Comparison of ENCODE assay signal across 1 cellular context in the genomic region with DNA sequence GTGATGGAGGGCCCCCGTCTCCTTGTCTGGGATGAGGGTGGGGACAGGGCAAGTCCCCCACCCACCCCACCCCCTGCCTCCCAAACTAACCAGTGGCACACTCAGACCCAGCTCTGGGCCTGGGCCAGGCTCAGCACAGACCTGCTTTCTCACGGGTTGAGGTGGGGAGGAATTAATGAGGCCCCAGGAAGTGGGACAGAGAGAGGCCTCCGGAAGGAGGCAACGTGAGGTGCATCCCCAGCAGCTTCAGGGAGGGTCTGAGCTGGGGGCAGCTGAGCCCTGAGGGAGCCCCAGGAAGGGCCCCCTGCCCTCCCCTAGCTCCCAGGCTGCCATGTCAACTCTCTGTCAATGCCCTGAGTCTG.
TF ChIP-seq lines count a peak whose summit lies in the region.

No MANE protein-coding gene starts in this region.

TF ChIP-seq in H1, 55 proteins besides CTCF, POLR2A, EP300 and RAD21:
- TF ChIP-seq SAP30 (IDR thresholded peaks at IDR 0.05; ENCODE audit: insufficient read depth, insufficient replicate concordance, low read length) (no peak), KDM5A (IDR thresholded peaks at IDR 0.05; ENCODE audit: low read length) (no peak), GABPA (IDR thresholded peaks at IDR 0.05; ENCODE audit: borderline replicate concordance, insufficient read depth, low read length) (no peak), RBBP5 (IDR thresholded peaks at IDR 0.05; ENCODE audit: borderline replicate concordance, low read depth, low read length) (no peak), SP4 (IDR thresholded peaks at IDR 0.05; ENCODE audit: low read length) (no peak), MAFK (IDR thresholded peaks at IDR 0.05; ENCODE audit: low read depth, low read length) (no peak), CBX5 (IDR thresholded peaks at IDR 0.05; ENCODE audit: low read depth, low read length) (no peak), NRF1 (IDR thresholded peaks at IDR 0.05; ENCODE audit: low read depth, low read length) (no peak), HDAC6 (IDR thresholded peaks at IDR 0.05; ENCODE audit: low read depth, low read length) (no peak), TEAD4 (IDR thresholded peaks at IDR 0.05; ENCODE audit: low read depth, low read length) (no peak), SP2 (IDR thresholded peaks at IDR 0.05; ENCODE audit: low read length) (no peak), ZNF274 (IDR thresholded peaks at IDR 0.05; ENCODE audit: borderline replicate concordance, extremely low read depth, low read length) (no peak), RXRA (IDR thresholded peaks at IDR 0.05; ENCODE audit: insufficient read depth, low read depth, low read length) (no peak), RNF2 (IDR thresholded peaks at IDR 0.05; ENCODE audit: borderline replicate concordance, low read depth, low read length, missing control alignments, poor library complexity, severe bottlenecking) (no peak), EGR1 (IDR thresholded peaks at IDR 0.05; ENCODE audit: borderline replicate concordance, low read depth, low read length) (no peak), YY1 (IDR thresholded peaks at IDR 0.05; ENCODE audit: low read depth, low read length) (no peak)
- TF ChIP-seq, protein P1, sequence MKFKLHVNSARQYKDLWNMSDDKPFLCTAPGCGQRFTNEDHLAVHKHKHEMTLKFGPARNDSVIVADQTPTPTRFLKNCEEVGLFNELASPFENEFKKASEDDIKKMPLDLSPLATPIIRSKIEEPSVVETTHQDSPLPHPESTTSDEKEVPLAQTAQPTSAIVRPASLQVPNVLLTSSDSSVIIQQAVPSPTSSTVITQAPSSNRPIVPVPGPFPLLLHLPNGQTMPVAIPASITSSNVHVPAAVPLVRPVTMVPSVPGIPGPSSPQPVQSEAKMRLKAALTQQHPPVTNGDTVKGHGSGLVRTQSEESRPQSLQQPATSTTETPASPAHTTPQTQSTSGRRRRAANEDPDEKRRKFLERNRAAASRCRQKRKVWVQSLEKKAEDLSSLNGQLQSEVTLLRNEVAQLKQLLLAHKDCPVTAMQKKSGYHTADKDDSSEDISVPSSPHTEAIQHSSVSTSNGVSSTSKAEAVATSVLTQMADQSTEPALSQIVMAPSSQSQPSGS (IDR thresholded peaks at IDR 0.05; ENCODE audit: low read length): no peak
- TF ChIP-seq, protein P2, sequence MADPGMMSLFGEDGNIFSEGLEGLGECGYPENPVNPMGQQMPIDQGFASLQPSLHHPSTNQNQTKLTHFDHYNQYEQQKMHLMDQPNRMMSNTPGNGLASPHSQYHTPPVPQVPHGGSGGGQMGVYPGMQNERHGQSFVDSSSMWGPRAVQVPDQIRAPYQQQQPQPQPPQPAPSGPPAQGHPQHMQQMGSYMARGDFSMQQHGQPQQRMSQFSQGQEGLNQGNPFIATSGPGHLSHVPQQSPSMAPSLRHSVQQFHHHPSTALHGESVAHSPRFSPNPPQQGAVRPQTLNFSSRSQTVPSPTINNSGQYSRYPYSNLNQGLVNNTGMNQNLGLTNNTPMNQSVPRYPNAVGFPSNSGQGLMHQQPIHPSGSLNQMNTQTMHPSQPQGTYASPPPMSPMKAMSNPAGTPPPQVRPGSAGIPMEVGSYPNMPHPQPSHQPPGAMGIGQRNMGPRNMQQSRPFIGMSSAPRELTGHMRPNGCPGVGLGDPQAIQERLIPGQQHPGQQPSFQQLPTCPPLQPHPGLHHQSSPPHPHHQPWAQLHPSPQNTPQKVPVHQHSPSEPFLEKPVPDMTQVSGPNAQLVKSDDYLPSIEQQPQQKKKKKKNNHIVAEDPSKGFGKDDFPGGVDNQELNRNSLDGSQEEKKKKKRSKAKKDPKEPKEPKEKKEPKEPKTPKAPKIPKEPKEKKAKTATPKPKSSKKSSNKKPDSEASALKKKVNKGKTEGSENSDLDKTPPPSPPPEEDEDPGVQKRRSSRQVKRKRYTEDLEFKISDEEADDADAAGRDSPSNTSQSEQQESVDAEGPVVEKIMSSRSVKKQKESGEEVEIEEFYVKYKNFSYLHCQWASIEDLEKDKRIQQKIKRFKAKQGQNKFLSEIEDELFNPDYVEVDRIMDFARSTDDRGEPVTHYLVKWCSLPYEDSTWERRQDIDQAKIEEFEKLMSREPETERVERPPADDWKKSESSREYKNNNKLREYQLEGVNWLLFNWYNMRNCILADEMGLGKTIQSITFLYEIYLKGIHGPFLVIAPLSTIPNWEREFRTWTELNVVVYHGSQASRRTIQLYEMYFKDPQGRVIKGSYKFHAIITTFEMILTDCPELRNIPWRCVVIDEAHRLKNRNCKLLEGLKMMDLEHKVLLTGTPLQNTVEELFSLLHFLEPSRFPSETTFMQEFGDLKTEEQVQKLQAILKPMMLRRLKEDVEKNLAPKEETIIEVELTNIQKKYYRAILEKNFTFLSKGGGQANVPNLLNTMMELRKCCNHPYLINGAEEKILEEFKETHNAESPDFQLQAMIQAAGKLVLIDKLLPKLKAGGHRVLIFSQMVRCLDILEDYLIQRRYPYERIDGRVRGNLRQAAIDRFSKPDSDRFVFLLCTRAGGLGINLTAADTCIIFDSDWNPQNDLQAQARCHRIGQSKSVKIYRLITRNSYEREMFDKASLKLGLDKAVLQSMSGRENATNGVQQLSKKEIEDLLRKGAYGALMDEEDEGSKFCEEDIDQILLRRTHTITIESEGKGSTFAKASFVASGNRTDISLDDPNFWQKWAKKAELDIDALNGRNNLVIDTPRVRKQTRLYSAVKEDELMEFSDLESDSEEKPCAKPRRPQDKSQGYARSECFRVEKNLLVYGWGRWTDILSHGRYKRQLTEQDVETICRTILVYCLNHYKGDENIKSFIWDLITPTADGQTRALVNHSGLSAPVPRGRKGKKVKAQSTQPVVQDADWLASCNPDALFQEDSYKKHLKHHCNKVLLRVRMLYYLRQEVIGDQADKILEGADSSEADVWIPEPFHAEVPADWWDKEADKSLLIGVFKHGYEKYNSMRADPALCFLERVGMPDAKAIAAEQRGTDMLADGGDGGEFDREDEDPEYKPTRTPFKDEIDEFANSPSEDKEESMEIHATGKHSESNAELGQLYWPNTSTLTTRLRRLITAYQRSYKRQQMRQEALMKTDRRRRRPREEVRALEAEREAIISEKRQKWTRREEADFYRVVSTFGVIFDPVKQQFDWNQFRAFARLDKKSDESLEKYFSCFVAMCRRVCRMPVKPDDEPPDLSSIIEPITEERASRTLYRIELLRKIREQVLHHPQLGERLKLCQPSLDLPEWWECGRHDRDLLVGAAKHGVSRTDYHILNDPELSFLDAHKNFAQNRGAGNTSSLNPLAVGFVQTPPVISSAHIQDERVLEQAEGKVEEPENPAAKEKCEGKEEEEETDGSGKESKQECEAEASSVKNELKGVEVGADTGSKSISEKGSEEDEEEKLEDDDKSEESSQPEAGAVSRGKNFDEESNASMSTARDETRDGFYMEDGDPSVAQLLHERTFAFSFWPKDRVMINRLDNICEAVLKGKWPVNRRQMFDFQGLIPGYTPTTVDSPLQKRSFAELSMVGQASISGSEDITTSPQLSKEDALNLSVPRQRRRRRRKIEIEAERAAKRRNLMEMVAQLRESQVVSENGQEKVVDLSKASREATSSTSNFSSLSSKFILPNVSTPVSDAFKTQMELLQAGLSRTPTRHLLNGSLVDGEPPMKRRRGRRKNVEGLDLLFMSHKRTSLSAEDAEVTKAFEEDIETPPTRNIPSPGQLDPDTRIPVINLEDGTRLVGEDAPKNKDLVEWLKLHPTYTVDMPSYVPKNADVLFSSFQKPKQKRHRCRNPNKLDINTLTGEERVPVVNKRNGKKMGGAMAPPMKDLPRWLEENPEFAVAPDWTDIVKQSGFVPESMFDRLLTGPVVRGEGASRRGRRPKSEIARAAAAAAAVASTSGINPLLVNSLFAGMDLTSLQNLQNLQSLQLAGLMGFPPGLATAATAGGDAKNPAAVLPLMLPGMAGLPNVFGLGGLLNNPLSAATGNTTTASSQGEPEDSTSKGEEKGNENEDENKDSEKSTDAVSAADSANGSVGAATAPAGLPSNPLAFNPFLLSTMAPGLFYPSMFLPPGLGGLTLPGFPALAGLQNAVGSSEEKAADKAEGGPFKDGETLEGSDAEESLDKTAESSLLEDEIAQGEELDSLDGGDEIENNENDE (IDR thresholded peaks at IDR 0.05; ENCODE audit: insufficient replicate concordance, low read length): no peak
- TF ChIP-seq, protein P3, sequence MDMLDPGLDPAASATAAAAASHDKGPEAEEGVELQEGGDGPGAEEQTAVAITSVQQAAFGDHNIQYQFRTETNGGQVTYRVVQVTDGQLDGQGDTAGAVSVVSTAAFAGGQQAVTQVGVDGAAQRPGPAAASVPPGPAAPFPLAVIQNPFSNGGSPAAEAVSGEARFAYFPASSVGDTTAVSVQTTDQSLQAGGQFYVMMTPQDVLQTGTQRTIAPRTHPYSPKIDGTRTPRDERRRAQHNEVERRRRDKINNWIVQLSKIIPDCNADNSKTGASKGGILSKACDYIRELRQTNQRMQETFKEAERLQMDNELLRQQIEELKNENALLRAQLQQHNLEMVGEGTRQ (IDR thresholded peaks at IDR 0.05; ENCODE audit: low read length): no peak
